Comparison of ENCODE assay signal across 7 cellular contexts in genomic region chr3:170355738-170356595, GRCh38. TPM values are rescaled to one million over a fixed set of nuclear protein-coding genes. Genes with fewer than 3 reads are reported as not detected.
DNase-seq lines count a peak whose midpoint lies in the region; ATAC-seq, FAIRE-seq and TF ChIP-seq lines count a peak whose summit lies in the region.

No MANE protein-coding gene starts in this region.

- H2AFZ ChIP-seq in Karpas-422 (ENCODE audit: low read length), result peak overlapping the region; percentile 57; the same call in 1 of the 2 replicates

- peak overlapping the region; percentile 57 for H3K27ac ChIP-seq in Karpas-422 (ENCODE audit: low read length)

- ATAC-seq in GM21786 (IDR thresholded peaks at IDR 0.05; ENCODE audit: unreplicated experiment), result peak; percentile 23

- DNase-seq in GM12864 (ENCODE audit: low read depth) (no peak), Karpas-422 (no peak), SKM-1 (lab: John Stamatoyannopoulos, UW; ENCODE audit: unreplicated experiment) (peak; percentile 29), mucosa of gallbladder (ENCODE audit: low spot score) (peak; percentile 22), urothelium cell line (ENCODE audit: low spot score) (peak; percentile 21)

- no peaks in the 10 kb centered on the region for H3K9me2 ChIP-seq in Karpas-422 (replicated peaks; ENCODE audit: insufficient read depth, low read length)

- H3K4me1 ChIP-seq in Karpas-422 (ENCODE audit: low read length) (peaks cover 48% of the 10 kb centered on the region), endocrine pancreas (ENCODE audit: control insufficient read depth, insufficient read depth, low read length) (no peaks in the 10 kb centered on the region)

- H3K27me3 ChIP-seq in Karpas-422 (ENCODE audit: low read length), result no peaks in the 10 kb centered on the region
- H3K27me3 ChIP-seq in endocrine pancreas (ENCODE audit: control insufficient read depth, insufficient read depth, low read length), result no peaks in the 10 kb centered on the region

- no peak for TF ChIP-seq CTCF in GM12864 (IDR thresholded peaks at IDR 0.05; ENCODE audit: low read depth, low read length, missing control alignments)

- H3K9me3 ChIP-seq in Karpas-422 (ENCODE audit: low read length) (no peaks in the 10 kb centered on the region), endocrine pancreas (ENCODE audit: control insufficient read depth, low read length) (no peaks in the 10 kb centered on the region)

- FAIRE-seq in urothelium cell line (lab: Jason Lieb, UNC), result no peak

- H4K20me1 ChIP-seq in Karpas-422 (ENCODE audit: insufficient read depth, low read depth, low read length), result no peaks in the 10 kb centered on the region

- peaks cover 5% of the 10 kb centered on the region; the same call in 1 of the 2 replicates for H3K36me3 ChIP-seq in Karpas-422 (ENCODE audit: insufficient read depth, low read length)
- no peaks in the 10 kb centered on the region for H3K36me3 ChIP-seq in endocrine pancreas (ENCODE audit: control insufficient read depth, insufficient read depth, low read length)

- H3K9ac ChIP-seq in Karpas-422 (ENCODE audit: low read length) (peak overlapping the region; percentile 56), endocrine pancreas (ENCODE audit: control insufficient read depth, insufficient read depth, low read length) (peak overlapping the region; percentile 84)

- H3K4me2 ChIP-seq in Karpas-422 (ENCODE audit: low read depth, low read length, poor library complexity, severe bottlenecking), result peak overlapping the region; percentile 60

- H3K79me2 ChIP-seq in Karpas-422 (ENCODE audit: low read length), result peaks cover 32% of the 10 kb centered on the region

- H3K4me3 ChIP-seq in GM12864 (ENCODE audit: low read depth, low read length) (peak overlapping the region; percentile 42), Karpas-422 (ENCODE audit: low read length) (peak overlapping the region; percentile 41), endocrine pancreas (ENCODE audit: control insufficient read depth, insufficient read depth, low read length) (peak overlapping the region; percentile 78)

RNA-seq across cellular contexts. Expression of gene SKIL, which starts 1.5 kb away (rescaled TPM):
- total RNA-seq in Karpas-422 (2014; rRNA removed; shearing (Covaris generic); ENCODE audit: low replicate concordance), result 43.7 and 49.5 TPM in 2 replicates
- total RNA-seq in mucosa of gallbladder, result 39.2 TPM

Comparison
In these comparisons a context has a peak if more than half of its experiments do, and no peak if none do; other contexts are left out.
1. DNase-seq: peak in SKM-1 (single experiment), mucosa of gallbladder (single experiment) and urothelium cell line (single experiment); none in GM12864 (single experiment) and Karpas-422 (single experiment).
2. Peak in every context shown above with its lines, with median percentiles within 50 percentile points of each other: H3K4me3 ChIP-seq.